Comparison of ENCODE assay signal across 1 cellular context in the genomic region with DNA sequence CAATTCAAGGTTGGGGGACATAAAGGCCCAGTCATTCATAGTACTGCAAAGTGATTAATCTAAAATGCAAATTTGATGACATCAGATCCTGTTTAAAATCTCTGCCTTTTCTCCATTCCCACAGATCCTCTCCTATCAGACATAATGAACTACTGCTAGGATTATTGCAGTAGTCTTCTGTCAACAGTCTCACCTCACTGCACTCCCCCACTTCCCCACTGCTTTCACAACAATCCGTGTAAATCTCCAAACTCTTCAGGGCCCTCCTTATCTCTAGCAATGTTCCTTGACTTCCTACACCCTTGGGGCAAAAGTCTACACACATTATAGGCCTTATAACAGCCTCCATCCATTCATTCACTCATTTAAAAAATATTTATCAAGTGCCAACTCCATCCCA.
TF ChIP-seq lines count a peak whose summit lies in the region.

No MANE protein-coding gene starts in this region.

TF ChIP-seq in IMR-90, 13 proteins besides CTCF, POLR2A, EP300 and RAD21 (continued from another document):
- TF ChIP-seq NFE2L2 (IDR thresholded peaks at IDR 0.05; ENCODE audit: low read depth, low read length) (no peak), BHLHE40 (IDR thresholded peaks at IDR 0.05; ENCODE audit: low read depth, low read length) (no peak), USF2 (IDR thresholded peaks at IDR 0.05; ENCODE audit: low read depth, low read length) (no peak), SMC3 (IDR thresholded peaks at IDR 0.05; ENCODE audit: low read depth, low read length) (no peak), MAZ (IDR thresholded peaks at IDR 0.05; ENCODE audit: borderline replicate concordance, low read depth, low read length) (no peak), FOS (IDR thresholded peaks at IDR 0.05; ENCODE audit: low read depth, low read length) (no peak), RCOR1 (IDR thresholded peaks at IDR 0.05; ENCODE audit: insufficient replicate concordance, low read length) (no peak), CHD1 (IDR thresholded peaks at IDR 0.05; ENCODE audit: low read depth, low read length) (no peak), MAFK (IDR thresholded peaks at IDR 0.05; ENCODE audit: low read depth, low read length) (no peak)
